In the genomic region with DNA sequence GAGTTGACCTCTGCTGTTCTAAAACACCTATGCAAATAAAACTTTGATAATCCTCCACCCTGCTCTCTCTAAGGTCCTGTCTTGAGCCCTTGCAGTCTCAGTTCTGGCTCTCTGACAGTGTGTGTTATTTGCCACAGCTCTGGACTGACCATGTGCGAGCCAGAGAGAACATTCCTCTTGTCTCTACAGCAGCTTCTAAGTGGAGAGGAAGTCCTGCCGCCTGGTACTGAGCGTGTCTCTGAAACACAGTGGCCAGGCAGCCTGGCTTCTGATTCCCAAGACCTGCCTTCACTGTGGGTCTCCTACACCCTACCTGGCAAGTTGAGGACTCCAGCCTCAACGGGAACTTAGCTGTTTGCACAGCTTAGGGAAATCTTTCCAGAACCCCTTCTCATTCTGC, we compare ENCODE assay signal across 19 cellular contexts.
"Had no signal": no experiment of that assay in that cellular context is flagged by ENCODE, and none has a peak within 500 bp of the region (broad histone marks: within the 10 kb centered on the region; RNA-seq: fewer than 3 reads in every experiment).

No MANE protein-coding gene starts in this region.

- ATAC-seq: activated T-helper 17 cell treated with anti-CD3 and anti-CD28 coated beads, Interleukin-2, amount 50 U/mL, for 72 hours; natural killer cell treated with Interleukin-12 subunit alpha and Interleukin-12 subunit beta and Interleukin-15 and Interleukin-18, amount 100 ng/mL, for 72 hours; right lobe of liver had no signal

- H3K27ac Mint-ChIP-seq: activated naive CD8-positive, alpha-beta T cell; activated T-cell treated with anti-CD3 and anti-CD28 coated beads, Interleukin-2, amount 50 U/mL, for 24 hours; activated T-helper 17 cell treated with anti-CD3 and anti-CD28 coated beads, Interleukin-2, amount 50 U/mL, for 72 hours; immature natural killer cell; memory B cell; natural killer cell treated with Interleukin-12 subunit alpha and Interleukin-12 subunit beta and Interleukin-15 and Interleukin-18, amount 100 ng/mL, for 72 hours; type B pancreatic cell had no signal

- H3K4me3 Mint-ChIP-seq: activated naive CD8-positive, alpha-beta T cell; activated T-cell treated with anti-CD3 and anti-CD28 coated beads, Interleukin-2, amount 50 U/mL, for 24 hours; activated T-helper 17 cell treated with anti-CD3 and anti-CD28 coated beads, Interleukin-2, amount 50 U/mL, for 72 hours; immature natural killer cell; memory B cell; natural killer cell treated with Interleukin-12 subunit alpha and Interleukin-12 subunit beta and Interleukin-15 and Interleukin-18, amount 100 ng/mL, for 72 hours; type B pancreatic cell had no signal

- H3K4me1 Mint-ChIP-seq: activated T-helper 17 cell treated with anti-CD3 and anti-CD28 coated beads, Interleukin-2, amount 50 U/mL, for 72 hours; immature natural killer cell; memory B cell had no signal

- H3K36me3 Mint-ChIP-seq: activated naive CD8-positive, alpha-beta T cell; immature natural killer cell; memory B cell; natural killer cell treated with Interleukin-12 subunit alpha and Interleukin-12 subunit beta and Interleukin-15 and Interleukin-18, amount 100 ng/mL, for 72 hours; type B pancreatic cell had no signal

- DNase-seq: activated CD4-positive, alpha-beta T cell treated with anti-CD3 and anti-CD28 coated beads for 1 hour; activated CD8-positive, alpha-beta memory T cell treated with anti-CD3 and anti-CD28 coated beads for 24 hours; activated CD8-positive, alpha-beta memory T cell treated with anti-CD3 and anti-CD28 coated beads, Interleukin-2, amount 50 U/mL, for 4 hours; activated T-cell treated with anti-CD3 and anti-CD28 coated beads, Interleukin-2, amount 50 U/mL, for 24 hours; colonic mucosa; esophagus squamous epithelium; immature natural killer cell; ovary; right lobe of liver; SK-N-SH; small intestine; stimulated activated CD8-positive, alpha-beta memory T cell treated with anti-CD3 and anti-CD28 coated beads, Interleukin-4, amount 100 ng/mL, for 48 hours; stimulated activated naive CD4-positive, alpha-beta T cell; T-helper 2 cell had no signal

- H3K9me3 Mint-ChIP-seq: activated T-cell treated with anti-CD3 and anti-CD28 coated beads, Interleukin-2, amount 50 U/mL, for 24 hours; activated T-helper 17 cell treated with anti-CD3 and anti-CD28 coated beads, Interleukin-2, amount 50 U/mL, for 72 hours; memory B cell; natural killer cell treated with Interleukin-12 subunit alpha and Interleukin-12 subunit beta and Interleukin-15 and Interleukin-18, amount 100 ng/mL, for 72 hours; type B pancreatic cell had no signal
